In genomic region chr17:17382060-17382449, GRCh38 we compare ENCODE assay signal across 18 cellular contexts.
"Had no signal": no experiment of that assay in that cellular context is flagged by ENCODE, and none has a peak within 500 bp of the region (broad histone marks: within the 10 kb centered on the region; RNA-seq: fewer than 3 reads in every experiment).

No MANE protein-coding gene starts in this region.

- H3K4me1 ChIP-seq: foreskin keratinocyte had no signal

- FAIRE-seq: colon had no signal

- ATAC-seq: foreskin keratinocyte, left colon, left ventricle myocardium superior, right cardiac atrium had no signal

- H3K9me3 ChIP-seq: ovary had no signal

- H3K9me3 Mint-ChIP-seq: dendritic cell treated with granulocyte-macrophage colony-stimulating factor and Interleukin-4, amounts not matched to agents 40 ng/mL and 50 ng/mL, for 4 days; neural crest cell had no signal

- H3K27ac Mint-ChIP-seq: dendritic cell treated with granulocyte-macrophage colony-stimulating factor and Interleukin-4, amounts not matched to agents 40 ng/mL and 50 ng/mL, for 4 days; progenitor cell of endocrine pancreas had no signal

- H3K4me3 ChIP-seq: hepatocyte, lung, ovary, smooth muscle cell had no signal

- DNase-seq: erythroblast; foreskin keratinocyte; head of caudate nucleus; left colon; left ventricle myocardium superior; mesenchymal stem cell; ovary; right cardiac atrium; stimulated activated CD4-positive, alpha-beta T cell treated with anti-CD3 and anti-CD28 coated beads, Interleukin-2, amount 100 ng/mL, for 48 hours; stimulated activated naive CD4-positive, alpha-beta T cell treated with Interleukin-2 at 50 U/mL for 16 hours; trophoblast cell had no signal

- H3K4me2 ChIP-seq: hepatocyte, smooth muscle cell had no signal

- H3K36me3 ChIP-seq: ovary had no signal

- H3K79me2 ChIP-seq: hepatocyte had no signal

- H2AFZ ChIP-seq: hepatocyte had no signal

- H3K27ac ChIP-seq: foreskin keratinocyte, hepatocyte, ovary had no signal

- H3K4me3 Mint-ChIP-seq: dendritic cell treated with granulocyte-macrophage colony-stimulating factor and Interleukin-4, amounts not matched to agents 40 ng/mL and 50 ng/mL, for 4 days; neural crest cell had no signal

- H3K27me3 ChIP-seq: hepatocyte, ovary had no signal
